In genomic region chr11:94863266-94863880, GRCh38 we compare ENCODE assay signal across 7 cellular contexts.
A peak's percentile ranks its signal among the peaks of the same experiment; 100 is the strongest.
DNase-seq lines count a peak whose midpoint lies in the region; FAIRE-seq and TF ChIP-seq lines count a peak whose summit lies in the region.
"Not testable (repeated sequence)": the region's sequence is repeated elsewhere in the genome, so short reads cannot be mapped to it uniquely, and the experiment has no call there.

No MANE protein-coding gene starts in this region.

- H4K20me1 ChIP-seq in astrocyte (ENCODE audit: insufficient read depth, low read length), result not testable (repeated sequence)
- H4K20me1 ChIP-seq in smooth muscle cell (ENCODE audit: low read depth), result peaks cover 26% of the 10 kb centered on the region

- H3K4me1 Mint-ChIP-seq in astrocyte (ENCODE audit: low read depth, unreplicated experiment), result peaks cover 14% of the 10 kb centered on the region

- not testable (repeated sequence) for FAIRE-seq in astrocyte (lab: Jason Lieb, UNC)

- not testable (repeated sequence) for H3K9me3 Mint-ChIP-seq in astrocyte (ENCODE audit: unreplicated experiment)

- peak overlapping the region; percentile 75 for H3K27ac Mint-ChIP-seq in astrocyte (ENCODE audit: unreplicated experiment)

- H3K4me2 ChIP-seq in astrocyte (ENCODE audit: low read length) (peak overlapping the region; percentile 38), smooth muscle cell (peak overlapping the region; percentile 44)

- H3K9me3 ChIP-seq in astrocyte (ENCODE audit: insufficient read depth, low read depth, low read length); smooth muscle cell (replicated peaks; ENCODE audit: low read depth): not testable (repeated sequence)

- peak; percentile 73 for DNase-seq in AG09309 (ENCODE audit: low read depth)
- peak; percentile 31 for DNase-seq in GM03348 (ENCODE audit: low spot score)
- DNase-seq in HT1080 (ENCODE audit: low read depth), result peak; percentile 84
- DNase-seq in astrocyte (ENCODE audit: low read depth), result peak; percentile 78
- peak; percentile 19 for DNase-seq in dedifferentiated amniotic fluid mesenchymal stem cell (ENCODE audit: extremely low spot score)
- DNase-seq in iris pigment epithelial cell (ENCODE audit: low read depth), result peak; percentile 61
- DNase-seq in smooth muscle cell (lab: John Stamatoyannopoulos, UW; ENCODE audit: unreplicated experiment), result not testable (repeated sequence)

- H3K36me3 ChIP-seq in astrocyte (ENCODE audit: insufficient read depth, low read length) (peaks cover 51% of the 10 kb centered on the region), smooth muscle cell (ENCODE audit: low read depth) (peaks cover 22% of the 10 kb centered on the region)

- peaks cover 25% of the 10 kb centered on the region for H3F3A ChIP-seq in smooth muscle cell (ENCODE audit: low read depth)

- H3K4me3 Mint-ChIP-seq in astrocyte (ENCODE audit: unreplicated experiment), result not testable (repeated sequence)

- WGBS in smooth muscle cell (ENCODE audit: low lambda C conversion rate), result 59% methylated on average over 9 of the region's 9 CpGs

- not testable (repeated sequence) for H2AFZ ChIP-seq in astrocyte (ENCODE audit: low read depth, low read length); smooth muscle cell (ENCODE audit: low read depth)

- TF ChIP-seq CTCF in AG09309 (IDR thresholded peaks at IDR 0.05; ENCODE audit: control insufficient read depth, insufficient read depth, low read depth, low read length, missing control alignments); astrocyte (IDR thresholded peaks at IDR 0.05; ENCODE audit: insufficient read depth, low read depth, low read length); smooth muscle cell (IDR thresholded peaks at IDR 0.05; ENCODE audit: borderline replicate concordance, insufficient read depth, poor library complexity, severe bottlenecking): not testable (repeated sequence)

- not testable (repeated sequence) for H3K27me3 ChIP-seq in astrocyte (ENCODE audit: insufficient read depth, low read length); smooth muscle cell (ENCODE audit: low read depth)

- peaks cover 29% of the 10 kb centered on the region for H3K4me1 ChIP-seq in astrocyte (ENCODE audit: insufficient read depth, low read length)
- not testable (repeated sequence) for H3K4me1 ChIP-seq in smooth muscle cell (ENCODE audit: low read depth)

- H3K27me3 Mint-ChIP-seq in astrocyte (ENCODE audit: low read depth, unreplicated experiment), result not testable (repeated sequence)

- H3K27ac ChIP-seq in astrocyte (ENCODE audit: low read depth, low read length), result peak overlapping the region; percentile 84
- peak overlapping the region; percentile 92 for H3K27ac ChIP-seq in smooth muscle cell (ENCODE audit: low read depth)

- H3K79me2 ChIP-seq in astrocyte (ENCODE audit: insufficient read depth, low read length), result peaks cover 11% of the 10 kb centered on the region
- H3K79me2 ChIP-seq in smooth muscle cell (ENCODE audit: low read depth), result peaks cover 22% of the 10 kb centered on the region

- H3K36me3 Mint-ChIP-seq in astrocyte (ENCODE audit: low read depth, unreplicated experiment), result peaks cover 47% of the 10 kb centered on the region

- H3K9ac ChIP-seq in astrocyte (ENCODE audit: low read length), result peak overlapping the region; percentile 69
- H3K9ac ChIP-seq in smooth muscle cell (ENCODE audit: low read depth), result peak overlapping the region; percentile 74

- H3K4me3 ChIP-seq in AG09309 (ENCODE audit: control insufficient read depth, low read depth, low read length); astrocyte (ENCODE audit: insufficient read depth, low read depth, low read length); smooth muscle cell: not testable (repeated sequence)
